Comparison of ENCODE assay signal across 8 cellular contexts in the genomic region with DNA sequence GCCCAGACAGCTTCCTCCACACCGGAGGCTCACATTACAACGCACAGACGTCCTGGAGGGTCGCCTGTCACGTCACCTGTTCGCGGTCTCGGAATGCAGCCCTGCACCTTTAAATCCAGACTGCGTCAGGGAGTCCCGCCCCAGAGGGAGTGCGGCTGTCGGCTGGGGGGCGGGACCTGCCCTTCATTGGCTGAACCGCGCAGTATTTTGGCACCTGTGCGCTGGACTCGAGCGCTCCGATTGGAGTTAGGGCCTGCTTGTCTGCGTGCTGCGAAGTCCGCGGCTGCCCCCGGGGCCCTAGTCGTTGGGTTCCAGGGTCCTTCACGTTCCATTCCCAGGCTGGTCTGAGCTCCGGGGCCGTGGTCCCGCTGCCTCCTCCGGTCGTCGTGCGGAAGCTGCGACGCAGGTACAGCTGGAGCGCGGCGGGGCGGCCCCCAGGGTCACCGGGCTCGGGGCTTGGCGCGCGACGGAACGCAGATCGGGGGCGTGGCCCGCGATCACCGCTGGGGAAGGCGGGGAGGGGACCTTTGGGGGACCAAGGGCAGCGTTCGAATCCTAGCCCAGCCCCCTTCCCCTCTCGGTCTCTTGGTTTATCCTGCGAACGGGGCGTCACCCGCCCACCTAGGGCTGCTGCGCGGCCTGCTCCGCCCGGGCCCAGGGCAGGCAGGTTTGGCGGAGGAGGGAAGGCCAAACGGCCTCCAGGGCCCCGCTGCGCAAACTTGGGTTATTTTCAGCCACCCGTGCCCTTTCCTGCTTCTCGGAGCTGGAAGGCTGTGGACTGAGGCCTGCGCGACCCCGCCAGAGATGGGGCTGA. TPM values are rescaled to one million over a fixed set of nuclear protein-coding genes. Genes with fewer than 3 reads are reported as not detected.
DNase-seq lines count a peak whose midpoint lies in the region; FAIRE-seq and TF ChIP-seq lines count a peak whose summit lies in the region.

A gene with protein sequence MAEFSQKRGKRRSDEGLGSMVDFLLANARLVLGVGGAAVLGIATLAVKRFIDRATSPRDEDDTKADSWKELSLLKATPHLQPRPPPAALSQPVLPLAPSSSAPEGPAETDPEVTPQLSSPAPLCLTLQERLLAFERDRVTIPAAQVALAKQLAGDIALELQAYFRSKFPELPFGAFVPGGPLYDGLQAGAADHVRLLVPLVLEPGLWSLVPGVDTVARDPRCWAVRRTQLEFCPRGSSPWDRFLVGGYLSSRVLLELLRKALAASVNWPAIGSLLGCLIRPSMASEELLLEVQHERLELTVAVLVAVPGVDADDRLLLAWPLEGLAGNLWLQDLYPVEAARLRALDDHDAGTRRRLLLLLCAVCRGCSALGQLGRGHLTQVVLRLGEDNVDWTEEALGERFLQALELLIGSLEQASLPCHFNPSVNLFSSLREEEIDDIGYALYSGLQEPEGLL (plus strand): TSS at position 331 of the 814 bp plus-strand sequence. CDS start 2,059 bp downstream, outside the sequence.

- H3K4me3 Mint-ChIP-seq in neural crest cell = peak within 1 kb of the TSS; percentile 88

- no peak within 1 kb of the TSS for H3K27ac Mint-ChIP-seq in neural crest cell (ENCODE audit: unreplicated experiment)

- H3K4me2 ChIP-seq in Loucy (ENCODE audit: low read depth, low read length, poor library complexity, severe bottlenecking) = peak within 1 kb of the TSS; percentile 80

- no peaks in the 10 kb centered on the region for H3K36me3 Mint-ChIP-seq in neural crest cell (ENCODE audit: low read depth)

- 0 to 2% (median 0%) methylated on average over 32 to 72 of the region's 72 CpGs for WGBS in stomach, 5 donors

- peaks cover 40% of the 10 kb centered on the region for H3K79me2 ChIP-seq in Loucy (ENCODE audit: insufficient read depth, low read length)

- DNase-seq in ELF-1 (ENCODE audit: low read depth, low spot score) (peak; percentile 99), H54 (ENCODE audit: insufficient read length, low spot score) (peak; percentile 100), SHP77 (lab: John Stamatoyannopoulos, UW) (peak; percentile 99 to 100), activated gamma-delta T cell (lab: John Stamatoyannopoulos, UW) (peak; percentile 78), foreskin fibroblast (peak; percentile 92 to 98), neural crest cell (ENCODE audit: low read depth, low spot score) (peak; percentile 83), stomach (peak; percentile 97)

- peaks cover 27% of the 10 kb centered on the region for H3K4me1 ChIP-seq in Loucy (ENCODE audit: insufficient read depth, low read length, poor library complexity, severe bottlenecking)
- H3K4me1 ChIP-seq in stomach = peaks cover 41 to 62% (median 59%) of the 10 kb centered on the region in 4 donors

- H2AFZ ChIP-seq in Loucy (ENCODE audit: low read length) = peak within 1 kb of the TSS; percentile 86

- peak; percentile 49; the same call in 1 of the 2 replicates for TF ChIP-seq POLR2A in H54 (IDR thresholded peaks at IDR 0.05; ENCODE audit: low read depth, low read length)
- no peak for TF ChIP-seq POLR2A in stomach (IDR thresholded peaks at IDR 0.05)

- H3K9ac ChIP-seq in Loucy (ENCODE audit: low read depth, low read length, poor library complexity, severe bottlenecking) = peak within 1 kb of the TSS; percentile 81

- no peaks in the 10 kb centered on the region for H3K27me3 ChIP-seq in Loucy (ENCODE audit: insufficient read depth, low read length, poor library complexity, severe bottlenecking)
- H3K27me3 ChIP-seq in stomach = no peaks in the 10 kb centered on the region

- peak; percentile 60 for FAIRE-seq in H54 (lab: Jason Lieb, UNC)

- H3K36me3 ChIP-seq in Loucy (ENCODE audit: insufficient read depth, low read length) (peaks cover 6% of the 10 kb centered on the region; the same call in 1 of the 2 replicates), stomach (peaks cover 21 to 40% (median 38%) of the 10 kb centered on the region in 4 donors)

- H4K20me1 ChIP-seq in Loucy (ENCODE audit: insufficient read depth, low read length, poor library complexity, severe bottlenecking) = peaks cover 18% of the 10 kb centered on the region

- intact Hi-C loops in stomach (cut with DNase I; ENCODE audit: low total_unique reads) = loop anchor here (10.0 kb wide), 1 partner anchor 54 kb away; a partner anchor contains a TSS

- no peaks in the 10 kb centered on the region for H3K9me2 ChIP-seq in Loucy (replicated peaks; ENCODE audit: low read depth, low read length)

- H3K4me1 Mint-ChIP-seq in neural crest cell = peaks cover 16% of the 10 kb centered on the region

- no peaks in the 10 kb centered on the region for H3F3A ChIP-seq in Loucy (ENCODE audit: low read depth)

- TF ChIP-seq EP300 in stomach (IDR thresholded peaks at IDR 0.05) = no peak

- no peak for TF ChIP-seq CTCF in Loucy (conservative IDR thresholded peaks at IDR 0.05; ENCODE audit: low read length)
- TF ChIP-seq CTCF in foreskin fibroblast (IDR thresholded peaks at IDR 0.05; ENCODE audit: low read depth, low read length) = no peak
- TF ChIP-seq CTCF in neural crest cell (conservative IDR thresholded peaks at IDR 0.05) = no peak
- TF ChIP-seq CTCF in stomach (IDR thresholded peaks at IDR 0.05) = no peak

- H3K27me3 Mint-ChIP-seq in neural crest cell (ENCODE audit: low read depth) = no peaks in the 10 kb centered on the region

- H3K4me3 ChIP-seq in Loucy (ENCODE audit: low read length, poor library complexity, severe bottlenecking) (peak within 1 kb of the TSS; percentile 93), foreskin fibroblast (ENCODE audit: low read depth in 1 of 2, low read length in 2 of 2) (peak within 1 kb of the TSS; percentile 83 to 84), stomach (peak within 1 kb of the TSS; percentile 84 to 94 (median 92))

- peak within 1 kb of the TSS; percentile 94 to 98 (median 95) for H3K27ac ChIP-seq in stomach

- H3K9me3 Mint-ChIP-seq in neural crest cell = no peaks in the 10 kb centered on the region

- no peaks in the 10 kb centered on the region for H3K9me3 ChIP-seq in Loucy (ENCODE audit: insufficient read depth, low read depth, low read length)
- H3K9me3 ChIP-seq in stomach = no peaks in the 10 kb centered on the region

RNA-seq across cellular contexts. Expression of the gene that starts here (rescaled TPM):
- total RNA-seq in neural crest cell (8.8 and 12.2 TPM in 2 replicates), stomach (100 to 1,000 TPM in 1 of 5 donors, 10 to 100 TPM in 3, 1 to 10 TPM in 1; 5.2 to 254 (median 12.5) TPM)
- 1 to 10 TPM; 2.1 to 7.5 (median 2.9) TPM for polyA plus RNA-seq in stomach

Comparison
In these comparisons a context has a peak if more than half of its experiments do, and no peak if none do; other contexts are left out.
1. Peak in every context shown above with its lines: DNase-seq, H3K4me3 ChIP-seq and H3K27ac ChIP-seq.